7 cellular contexts compared by ENCODE assay signal in the genomic region with DNA sequence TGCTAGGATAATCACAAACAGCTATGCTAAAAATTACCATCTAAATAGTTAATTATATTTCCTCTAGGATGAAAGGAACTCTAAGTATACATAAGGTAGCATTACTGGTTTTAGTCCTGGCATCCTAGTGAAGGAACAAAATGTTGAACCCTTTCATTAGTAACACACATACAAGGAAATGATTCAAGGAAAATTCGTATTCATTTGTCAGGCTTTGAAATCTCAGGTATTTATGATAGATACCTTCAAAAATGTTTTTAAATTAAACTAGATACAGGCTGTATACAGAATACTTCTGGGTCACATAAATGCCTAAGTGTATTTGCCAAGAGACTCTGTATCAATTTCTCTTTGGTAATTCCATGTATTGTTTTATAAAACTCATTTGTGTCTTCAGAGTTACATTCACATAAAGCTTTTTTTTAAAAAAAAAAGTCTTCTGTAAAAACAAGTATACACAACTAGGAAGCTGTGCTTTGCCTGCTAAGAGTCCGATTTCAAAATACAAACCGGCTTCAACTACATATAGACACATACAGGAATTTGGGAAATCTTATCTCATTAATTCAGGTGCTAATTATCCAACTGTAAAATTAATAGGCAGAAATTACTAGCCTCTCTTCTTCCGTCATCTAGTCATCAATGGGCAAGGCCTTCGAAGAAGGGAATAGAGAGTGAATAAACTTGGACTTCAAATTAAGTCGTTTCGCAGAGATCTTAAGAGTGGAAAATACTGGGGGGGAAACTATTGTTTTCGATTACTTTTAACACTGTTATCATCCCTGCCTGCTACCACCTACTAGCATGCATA. TPM values are rescaled to one million over a fixed set of nuclear protein-coding genes. Genes with fewer than 3 reads are reported as not detected.
A peak's percentile ranks its signal among the peaks of the same experiment; 100 is the strongest.
DNase-seq lines count a peak whose midpoint lies in the region; ATAC-seq and TF ChIP-seq lines count a peak whose summit lies in the region.

No MANE protein-coding gene starts in this region.

- H3K4me3 Mint-ChIP-seq in stimulated activated naive B cell treated with anti-CD40 and anti-IgM and Interleukin-4, amounts not matched to agents 10 μg/mL and 1 μg/mL and 100 μg/mL, for 72 hours: peak overlapping the region; percentile 95 to 96

- no peaks in the 10 kb centered on the region for H3K36me3 ChIP-seq in HEK293 (ENCODE audit: control insufficient read depth in 2 of 2, insufficient read depth in 1 of 2, low read length in 2 of 2)
- H3K36me3 ChIP-seq in iPS DF 6.9 (ENCODE audit: control insufficient read depth, insufficient read depth, low read length): no peaks in the 10 kb centered on the region

- CTCF ChIA-PET in HEK293 (lab: Yijun Ruan, JAX): interaction anchor here (0.7 to 1.5 kb wide), 2 partner anchors 7 to 1052 kb away, joined by 3 to 5 read pairs; no protein-coding TSS in a partner anchor

- peaks cover 6 to 11% of the 10 kb centered on the region in 2 donors for H3K36me3 Mint-ChIP-seq in stimulated activated naive B cell treated with anti-CD40 and anti-IgM and Interleukin-4, amounts not matched to agents 10 μg/mL and 1 μg/mL and 100 μg/mL, for 72 hours

- peak overlapping the region; percentile 95 for H3K4me3 ChIP-seq in HEK293 (ENCODE audit: low read depth, low read length)
- peak overlapping the region; percentile 90 for H3K4me3 ChIP-seq in WI38 (ENCODE audit: low read depth, low read length)
- H3K4me3 ChIP-seq in iPS DF 6.9 (ENCODE audit: low read length): peak overlapping the region; percentile 92; the same call in 1 of the 2 replicates

- TF ChIP-seq CTCF in HEK293 (tag by site-specific recombination; IDR thresholded peaks at IDR 0.05): no peak
- TF ChIP-seq CTCF in WI38 (IDR thresholded peaks at IDR 0.05; ENCODE audit: low read depth, low read length): no peak

- peaks cover 17 to 36% of the 10 kb centered on the region in 2 donors for H3K4me1 Mint-ChIP-seq in stimulated activated naive B cell treated with anti-CD40 and anti-IgM and Interleukin-4, amounts not matched to agents 10 μg/mL and 1 μg/mL and 100 μg/mL, for 72 hours

- H3K27me3 ChIP-seq in iPS DF 6.9 (ENCODE audit: control insufficient read depth, insufficient read depth, low read length): no peaks in the 10 kb centered on the region

- H3K27ac Mint-ChIP-seq in stimulated activated naive B cell treated with anti-CD40 and anti-IgM and Interleukin-4, amounts not matched to agents 10 μg/mL and 1 μg/mL and 100 μg/mL, for 72 hours: peak overlapping the region; percentile 97

- no peaks in the 10 kb centered on the region for H3K27me3 Mint-ChIP-seq in stimulated activated naive B cell treated with anti-CD40 and anti-IgM and Interleukin-4, amounts not matched to agents 10 μg/mL and 1 μg/mL and 100 μg/mL, for 72 hours

- peaks cover 6% of the 10 kb centered on the region; the same call in 1 of the 2 replicates for H3K4me1 ChIP-seq in HEK293 (ENCODE audit: control insufficient read depth, insufficient read depth, low read length)
- no peaks in the 10 kb centered on the region; the same call in 1 of the 2 replicates for H3K4me1 ChIP-seq in iPS DF 6.9 (ENCODE audit: control insufficient read depth, insufficient read depth, low read length)

- no peak for DNase-seq in iPS DF 6.9 (ENCODE audit: low read depth, low spot score)
- DNase-seq in stimulated activated naive B cell treated with anti-CD40 and anti-IgM and Interleukin-4, amounts not matched to agents 10 μg/mL and 1 μg/mL and 100 μg/mL, for 72 hours: no peak
- DNase-seq in NCI-H526 treated with DMSO at 0.1 percent for 48 hours (lab: John Stamatoyannopoulos, UW): no peak
- no peak for DNase-seq in mesenteric fat pad (ENCODE audit: low spot score)
- DNase-seq in NCI-H187 treated with DMSO at 0.1 percent for 48 hours (lab: John Stamatoyannopoulos, UW): no peak

- no peak for ATAC-seq in stimulated activated naive B cell treated with anti-CD40 and anti-IgM and Interleukin-4, amounts not matched to agents 10 μg/mL and 1 μg/mL and 100 μg/mL, for 72 hours (replicated peaks)

- H3K9me3 ChIP-seq in HEK293 (ENCODE audit: control insufficient read depth, insufficient read depth, low read depth, low read length): no peaks in the 10 kb centered on the region
- H3K9me3 ChIP-seq in iPS DF 6.9 (ENCODE audit: control insufficient read depth, insufficient read depth, low read length): no peaks in the 10 kb centered on the region

- H3K9me3 Mint-ChIP-seq in stimulated activated naive B cell treated with anti-CD40 and anti-IgM and Interleukin-4, amounts not matched to agents 10 μg/mL and 1 μg/mL and 100 μg/mL, for 72 hours: no peaks in the 10 kb centered on the region

- POLR2A ChIA-PET in HEK293 (lab: Yijun Ruan, JAX): interaction anchor here (1.1 kb wide), 1 partner anchor 167 kb away, joined by 5 read pairs; the partner anchor contains the start of gene EID1

- no peak overlapping the region for H3K27ac ChIP-seq in HEK293 (ENCODE audit: extremely low read depth, low read depth, low read length)
- no peak overlapping the region for H3K27ac ChIP-seq in iPS DF 6.9 (ENCODE audit: low read length)

- no CpG with 5 or more reads among the region's 8 CpGs for WGBS in iPS DF 6.9 (ENCODE audit: insufficient coverage, insufficient read length)

TF ChIP-seq in HEK293, 187 proteins besides CTCF, POLR2A, EP300 and RAD21 (continues in another document):
- TF ChIP-seq, protein P1, sequence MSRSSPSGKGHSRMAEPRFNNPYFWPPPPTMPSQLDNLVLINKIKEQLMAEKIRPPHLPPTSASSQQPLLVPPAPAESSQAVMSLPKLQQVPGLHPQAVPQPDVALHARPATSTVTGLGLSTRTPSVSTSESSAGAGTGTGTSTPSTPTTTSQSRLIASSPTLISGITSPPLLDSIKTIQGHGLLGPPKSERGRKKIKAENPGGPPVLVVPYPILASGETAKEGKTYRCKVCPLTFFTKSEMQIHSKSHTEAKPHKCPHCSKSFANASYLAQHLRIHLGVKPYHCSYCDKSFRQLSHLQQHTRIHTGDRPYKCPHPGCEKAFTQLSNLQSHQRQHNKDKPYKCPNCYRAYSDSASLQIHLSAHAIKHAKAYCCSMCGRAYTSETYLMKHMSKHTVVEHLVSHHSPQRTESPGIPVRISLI (tag by site-specific recombination; IDR thresholded peaks at IDR 0.05): no peak
- TF ChIP-seq ZNF24 (tag by site-specific recombination; IDR thresholded peaks at IDR 0.05) (no peak), ZNF239 (tag by site-specific recombination; IDR thresholded peaks at IDR 0.05) (no peak), ZSCAN16 (tag by site-specific recombination; IDR thresholded peaks at IDR 0.05) (no peak), SALL2 (tag by site-specific recombination; IDR thresholded peaks at IDR 0.05; ENCODE audit: borderline replicate concordance) (no peak), ZNF449 (tag by site-specific recombination; IDR thresholded peaks at IDR 0.05) (no peak), ZBTB17 (tag by site-specific recombination; IDR thresholded peaks at IDR 0.05) (no peak), SP7 (tag by site-specific recombination; IDR thresholded peaks at IDR 0.05) (no peak), ZNF19 (tag by site-specific recombination; IDR thresholded peaks at IDR 0.05; ENCODE audit: low read depth) (no peak)
- TF ChIP-seq, protein P2, sequence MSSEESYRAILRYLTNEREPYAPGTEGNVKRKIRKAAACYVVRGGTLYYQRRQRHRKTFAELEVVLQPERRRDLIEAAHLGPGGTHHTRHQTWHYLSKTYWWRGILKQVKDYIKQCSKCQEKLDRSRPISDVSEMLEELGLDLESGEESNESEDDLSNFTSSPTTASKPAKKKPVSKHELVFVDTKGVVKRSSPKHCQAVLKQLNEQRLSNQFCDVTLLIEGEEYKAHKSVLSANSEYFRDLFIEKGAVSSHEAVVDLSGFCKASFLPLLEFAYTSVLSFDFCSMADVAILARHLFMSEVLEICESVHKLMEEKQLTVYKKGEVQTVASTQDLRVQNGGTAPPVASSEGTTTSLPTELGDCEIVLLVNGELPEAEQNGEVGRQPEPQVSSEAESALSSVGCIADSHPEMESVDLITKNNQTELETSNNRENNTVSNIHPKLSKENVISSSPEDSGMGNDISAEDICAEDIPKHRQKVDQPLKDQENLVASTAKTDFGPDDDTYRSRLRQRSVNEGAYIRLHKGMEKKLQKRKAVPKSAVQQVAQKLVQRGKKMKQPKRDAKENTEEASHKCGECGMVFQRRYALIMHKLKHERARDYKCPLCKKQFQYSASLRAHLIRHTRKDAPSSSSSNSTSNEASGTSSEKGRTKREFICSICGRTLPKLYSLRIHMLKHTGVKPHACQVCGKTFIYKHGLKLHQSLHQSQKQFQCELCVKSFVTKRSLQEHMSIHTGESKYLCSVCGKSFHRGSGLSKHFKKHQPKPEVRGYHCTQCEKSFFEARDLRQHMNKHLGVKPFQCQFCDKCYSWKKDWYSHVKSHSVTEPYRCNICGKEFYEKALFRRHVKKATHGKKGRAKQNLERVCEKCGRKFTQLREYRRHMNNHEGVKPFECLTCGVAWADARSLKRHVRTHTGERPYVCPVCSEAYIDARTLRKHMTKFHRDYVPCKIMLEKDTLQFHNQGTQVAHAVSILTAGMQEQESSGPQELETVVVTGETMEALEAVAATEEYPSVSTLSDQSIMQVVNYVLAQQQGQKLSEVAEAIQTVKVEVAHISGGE (tag by site-specific recombination; conservative IDR thresholded peaks at IDR 0.05; ENCODE audit: low read depth): no peak

RNA-seq across cellular contexts. Expression of gene SECISBP2L, which starts 1.3 kb away (rescaled TPM):
- 61.0 TPM for total RNA-seq in mesenteric fat pad
